ENCODE assay signal across 17 cellular contexts in the genomic region with DNA sequence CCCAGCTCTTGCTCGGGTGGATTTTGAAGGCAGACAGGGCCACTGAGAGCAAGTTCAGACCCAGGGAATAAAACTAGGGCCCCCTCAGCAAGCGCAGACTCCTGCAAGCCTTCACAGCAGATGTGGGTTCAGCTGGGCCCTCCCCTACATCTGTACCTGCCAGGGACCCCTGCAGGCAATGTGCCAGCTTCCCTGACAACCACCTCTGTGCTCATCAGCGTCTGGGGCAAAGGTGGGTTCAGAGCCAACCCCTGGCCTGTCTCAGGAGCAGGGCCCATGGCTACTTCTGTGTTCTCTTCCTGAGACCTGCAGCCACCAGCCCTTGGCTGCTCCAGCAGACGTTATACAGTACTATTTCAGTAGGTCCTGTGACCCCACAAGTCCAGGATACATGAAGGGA.
"Had no signal": no experiment of that assay in that cellular context is flagged by ENCODE, and none has a peak within 500 bp of the region (broad histone marks: within the 10 kb centered on the region; RNA-seq: fewer than 3 reads in every experiment).

No MANE protein-coding gene starts in this region.

- H3K27me3 ChIP-seq: heart left ventricle, tibial artery had no signal

- H3K4me1 ChIP-seq: prostate gland had no signal

- H3K9me3 ChIP-seq: heart left ventricle, mucosa of descending colon, prostate gland, tibial artery had no signal

- H3K27ac ChIP-seq: prostate gland, tibial artery had no signal

- H3K4me3 ChIP-seq: heart left ventricle, mucosa of descending colon, prostate gland, tibial artery had no signal

- H3K36me3 ChIP-seq: heart left ventricle, prostate gland, tibial artery had no signal

- ATAC-seq: activated CD8-positive, alpha-beta T cell treated with anti-CD3 and anti-CD28 coated beads, Interleukin-2, amount 10 ng/mL, durations not matched to agents 7 days and 5 days; activated T-cell treated with anti-CD3 and anti-CD28 coated beads, Interleukin-2, amount 50 U/mL, for 72 hours; effector memory CD8-positive, alpha-beta T cell; mucosa of descending colon; naive thymus-derived CD8-positive, alpha-beta T cell; sciatic nerve had no signal

- DNase-seq: activated CD4-positive, alpha-beta T cell treated with anti-CD3 and anti-CD28 coated beads, Interleukin-2, amount 10 ng/mL, durations not matched to agents 24 days and 14 days; activated CD4-positive, CD25-positive, alpha-beta regulatory T cell; activated CD8-positive, alpha-beta memory T cell treated with anti-CD3 and anti-CD28 coated beads, Interleukin-2, amount 50 U/mL, for 48 hours; activated CD8-positive, alpha-beta T cell treated with anti-CD3 and anti-CD28 coated beads, Interleukin-2, amount 10 ng/mL, durations not matched to agents 7 days and 5 days; activated naive CD4-positive, alpha-beta T cell; activated naive CD8-positive, alpha-beta T cell treated with anti-CD3 and anti-CD28 coated beads, Interleukin-2, amount 10 ng/mL, durations not matched to agents 7 days and 5 days; activated T-cell treated with anti-CD3 and anti-CD28 coated beads, Interleukin-2, amount 50 U/mL, for 72 hours; effector memory CD8-positive, alpha-beta T cell; immature natural killer cell; mammary epithelial cell; naive thymus-derived CD8-positive, alpha-beta T cell; stimulated activated CD4-positive, alpha-beta T cell treated with anti-CD3 and anti-CD28 coated beads, Interleukin-1b, Interleukin-23, amount 100 ng/mL, for 48 hours had no signal
